Comparison of ENCODE assay signal across 13 cellular contexts in genomic region chr4:71550220-71551190, GRCh38.
A peak's percentile ranks its signal among the peaks of the same experiment; 100 is the strongest.
DNase-seq lines count a peak whose midpoint lies in the region; ATAC-seq and TF ChIP-seq lines count a peak whose summit lies in the region.
"Had no signal": no experiment of that assay in that cellular context is flagged by ENCODE, and none has a peak within 500 bp of the region (broad histone marks: within the 10 kb centered on the region; RNA-seq: fewer than 3 reads in every experiment).

No MANE protein-coding gene starts in this region.

- no peaks in the 10 kb centered on the region for H3K27me3 Mint-ChIP-seq in Calu3 (ENCODE audit: unreplicated experiment)
- no peaks in the 10 kb centered on the region for H3K27me3 Mint-ChIP-seq in glutamatergic neuron (ENCODE audit: unreplicated experiment)

- no peak for TF ChIP-seq EP300 in neural cell (conservative IDR thresholded peaks at IDR 0.05; ENCODE audit: poor library complexity, severe bottlenecking)

- no peak overlapping the region for H3K4me2 ChIP-seq in neural cell (ENCODE audit: low read length)
- H3K4me2 ChIP-seq: KMS-11 had no signal

- no peaks in the 10 kb centered on the region for H3K9me3 ChIP-seq in neural cell (ENCODE audit: low read length)

- H3K9me2 ChIP-seq in neural cell (ENCODE audit: insufficient read depth, low read length): no peaks in the 10 kb centered on the region

- intact Hi-C loops in Calu3 (cut with micrococcal nuclease; ENCODE audit: unreplicated experiment): loop anchor here (1.0 to 10.0 kb wide), 5 partner anchors 52 to 496 kb away; no protein-coding TSS in a partner anchor

- H3K9me3 Mint-ChIP-seq in Calu3 (ENCODE audit: low read depth, unreplicated experiment) (no peaks in the 10 kb centered on the region), glutamatergic neuron (ENCODE audit: unreplicated experiment) (no peaks in the 10 kb centered on the region)
- H3K9me3 Mint-ChIP-seq: activated T-helper 2 cell treated with anti-CD3 and anti-CD28 coated beads, Interferon-gamma antibody, Interleukin-2, Interleukin-4, amounts not matched to agents 10 μg/mL and 5 μg/mL and 100 μg/mL, durations not matched to agents 14 hours and 24 hours and 36 hours had no signal

- H3K4me1 Mint-ChIP-seq in Calu3 (ENCODE audit: low read depth, unreplicated experiment): peaks cover 22% of the 10 kb centered on the region
- H3K4me1 Mint-ChIP-seq in glutamatergic neuron (ENCODE audit: low read depth, unreplicated experiment): no peaks in the 10 kb centered on the region

- no peak overlapping the region for H2AFZ ChIP-seq in neural cell (ENCODE audit: low read depth, low read length)

- no peaks in the 10 kb centered on the region for H3K79me2 ChIP-seq in neural cell (replicated peaks; ENCODE audit: insufficient read depth, low read length)

- in situ Hi-C loops in KBM-7 (cut with MboI; ENCODE audit: low pct_unique_long_range_greater_than_20kb, low sequenced_read_pairs): no loop called here

- TF ChIP-seq CTCF in Calu3 (IDR thresholded peaks at IDR 0.05; ENCODE audit: unreplicated experiment) (no peak), epithelial cell of proximal tubule (conservative IDR thresholded peaks at IDR 0.05; ENCODE audit: low read depth, low read length) (peak; percentile 46), neural cell (IDR thresholded peaks at IDR 0.05; ENCODE audit: poor library complexity, severe bottlenecking) (peak; percentile 41), glutamatergic neuron (IDR thresholded peaks at IDR 0.05; ENCODE audit: partially characterized antibody, unreplicated experiment) (no peak)

- H3K4me3 Mint-ChIP-seq in Calu3 (ENCODE audit: low read depth, unreplicated experiment) (peak overlapping the region; percentile 26), glutamatergic neuron (ENCODE audit: unreplicated experiment) (no peak overlapping the region)

- DNase-seq in Calu3 (peak; percentile 18), LHCN-M2 (ENCODE audit: low read depth) (peak; percentile 37), epithelial cell of proximal tubule (ENCODE audit: low read depth) (peak; percentile 68), glutamatergic neuron (no peak), KBM-7 (no peak)
- DNase-seq: DMS79, midbrain had no signal

- BruUV-seq in Calu3 (replicated peaks; lab: Mats Ljungman, UMichigan): no TSS peak

- no peaks in the 10 kb centered on the region for H3K27me3 ChIP-seq in neural cell (ENCODE audit: insufficient read depth, low read depth, low read length)

- H3K27ac ChIP-seq in neural cell (ENCODE audit: low read length): no peak overlapping the region
- H3K27ac ChIP-seq: epithelial cell of prostate, KMS-11 had no signal

- peak overlapping the region; percentile 13 for H3K4me3 ChIP-seq in epithelial cell of proximal tubule (ENCODE audit: low read depth, low read length)
- H3K4me3 ChIP-seq in neural cell (ENCODE audit: low read length): no peak overlapping the region

- TF ChIP-seq RAD21 in neural cell (conservative IDR thresholded peaks at IDR 0.05): no peak

- no peaks in the 10 kb centered on the region for H4K20me1 ChIP-seq in neural cell (ENCODE audit: insufficient read depth)

- H3F3A ChIP-seq in neural cell (ENCODE audit: insufficient read depth, low read length, poor library complexity, severe bottlenecking): no peaks in the 10 kb centered on the region

- H3K27ac Mint-ChIP-seq in Calu3 (ENCODE audit: unreplicated experiment): peak overlapping the region; percentile 83
- no peak overlapping the region for H3K27ac Mint-ChIP-seq in glutamatergic neuron (ENCODE audit: unreplicated experiment)
- H3K27ac Mint-ChIP-seq: activated T-helper 2 cell treated with anti-CD3 and anti-CD28 coated beads, Interferon-gamma antibody, Interleukin-2, Interleukin-4, amounts not matched to agents 10 μg/mL and 5 μg/mL and 100 μg/mL, durations not matched to agents 14 hours and 24 hours and 36 hours had no signal

- no peaks in the 10 kb centered on the region for H3K36me3 Mint-ChIP-seq in Calu3 (ENCODE audit: insufficient read depth, unreplicated experiment)
- H3K36me3 Mint-ChIP-seq in glutamatergic neuron (ENCODE audit: unreplicated experiment): no peaks in the 10 kb centered on the region

- ATAC-seq in GM18502 (IDR thresholded peaks at IDR 0.05; ENCODE audit: poor library complexity, unreplicated experiment) (no peak), HG03135 (IDR thresholded peaks at IDR 0.05; ENCODE audit: unreplicated experiment) (no peak)

- no peaks in the 10 kb centered on the region for H3K36me3 ChIP-seq in neural cell (ENCODE audit: insufficient read depth, low read length)

- CTCF ChIA-PET in Calu3 (lab: Charles Lee): interaction anchor here (0.5 to 1.7 kb wide), 7 partner anchors 9 to 1640 kb away, joined by 3 to 6 read pairs (median 4); no protein-coding TSS in a partner anchor

- H3K9ac ChIP-seq in neural cell (ENCODE audit: low read length): no peak overlapping the region
- H3K9ac ChIP-seq: KMS-11 had no signal

TF ChIP-seq in neural cell, 6 proteins besides CTCF, POLR2A, EP300 and RAD21:
- TF ChIP-seq EZH2 (IDR thresholded peaks at IDR 0.05; ENCODE audit: borderline replicate concordance, insufficient read depth, low read length, poor library complexity, severe bottlenecking) (no peak), SMC3 (conservative IDR thresholded peaks at IDR 0.05; ENCODE audit: poor library complexity) (no peak), MXI1 (conservative IDR thresholded peaks at IDR 0.05; ENCODE audit: poor library complexity, severe bottlenecking) (no peak), POLR2AphosphoS5 (IDR thresholded peaks at IDR 0.05) (no peak), TAF1 (IDR thresholded peaks at IDR 0.05; ENCODE audit: low read depth) (no peak), REST (IDR thresholded peaks at IDR 0.05; ENCODE audit: borderline replicate concordance) (no peak)

Comparison
In these comparisons a context has a peak if more than half of its experiments do, and no peak if none do; other contexts are left out.
1. DNase-seq: peak in Calu3 (single experiment), LHCN-M2 (single experiment) and epithelial cell of proximal tubule (single experiment); none in glutamatergic neuron (single experiment) and KBM-7 (single experiment).
2. CTCF ChIP-seq: peak in epithelial cell of proximal tubule (single experiment) and neural cell (single experiment); none in Calu3 (single experiment) and glutamatergic neuron (single experiment).